In the genomic region with DNA sequence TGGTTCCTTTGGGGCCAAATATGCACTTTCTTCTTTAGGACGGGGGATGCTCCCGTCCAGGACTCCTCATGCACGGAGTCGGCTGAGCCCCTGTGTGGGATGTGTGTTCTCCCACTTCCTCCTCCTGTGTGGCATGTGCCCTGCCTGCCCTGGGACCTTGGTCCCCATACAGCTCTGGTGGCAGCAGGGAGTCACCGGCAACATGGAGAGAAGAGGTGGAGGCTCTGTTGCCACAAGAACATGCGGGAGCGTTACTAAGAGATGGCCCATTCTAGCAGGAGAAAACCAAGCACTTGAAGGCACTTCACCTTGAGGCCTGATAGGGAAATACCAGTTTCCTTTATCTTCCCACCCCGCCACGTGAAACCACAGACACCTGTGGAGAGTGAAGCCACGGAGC, we compare ENCODE assay signal across 19 cellular contexts.
DNase-seq lines count a peak whose midpoint lies in the region; TF ChIP-seq lines count a peak whose summit lies in the region.
"Had no signal": no experiment of that assay in that cellular context is flagged by ENCODE, and none has a peak within 500 bp of the region (broad histone marks: within the 10 kb centered on the region; RNA-seq: fewer than 3 reads in every experiment).

No MANE protein-coding gene starts in this region.

- no peak overlapping the region for H2AFZ ChIP-seq in neural progenitor cell (replicated peaks)

- no peak overlapping the region for H3K9ac ChIP-seq in neural progenitor cell

- peaks cover 10% of the 10 kb centered on the region for H3K27me3 Mint-ChIP-seq in neural progenitor cell (ENCODE audit: insufficient read depth, low read depth)

- DNase-seq in DMS79 treated with DMSO at 0.1 percent for 48 hours (lab: John Stamatoyannopoulos, UW) (peak; percentile 5), DMS79 (lab: John Stamatoyannopoulos, UW) (no peak), SK-N-DZ (ENCODE audit: low spot score) (peak; percentile 96), neural progenitor cell (ENCODE audit: low spot score) (no peak), iPS-NIHi7 (ENCODE audit: extremely low spot score) (no peak)
- no peak for DNase-seq in stimulated activated CD4-positive, alpha-beta T cell treated with anti-CD3 and anti-CD28 coated beads, Interleukin-15, amount 100 ng/mL, for 24 hours
- DNase-seq: 8988T; ACHN; AML-193; BE2C; C1 segment of cervical spinal cord; Calu3; CD4-positive, alpha-beta memory T cell; COR-L47; DND-41; GOT3; HFFc6 had no signal

- H3K4me3 ChIP-seq in neural progenitor cell, result no peak overlapping the region
- H3K4me3 ChIP-seq: A549, HAP-1 had no signal

- H4K20me1 ChIP-seq in neural progenitor cell (ENCODE audit: low read depth), result no peaks in the 10 kb centered on the region

- H3K36me3 ChIP-seq in neural progenitor cell, result no peaks in the 10 kb centered on the region
- H3K36me3 ChIP-seq: BE2C, HAP-1 had no signal

- H3K4me1 ChIP-seq in neural progenitor cell, result peaks cover 13% of the 10 kb centered on the region
- H3K4me1 ChIP-seq: A549, BE2C, HAP-1 had no signal

- H3K36me3 Mint-ChIP-seq in neural progenitor cell, result no peaks in the 10 kb centered on the region
- H3K36me3 Mint-ChIP-seq: CD4-positive, alpha-beta memory T cell had no signal

- H3K4me1 Mint-ChIP-seq in neural progenitor cell, result peaks cover 24% of the 10 kb centered on the region
- H3K4me1 Mint-ChIP-seq: CD4-positive, alpha-beta memory T cell had no signal

- H3K9me3 ChIP-seq in neural progenitor cell (ENCODE audit: low read depth), result no peaks in the 10 kb centered on the region
- H3K9me3 ChIP-seq: A549, BE2C, HAP-1 had no signal

- no peaks in the 10 kb centered on the region for H3K27me3 ChIP-seq in neural progenitor cell

- H3K4me3 Mint-ChIP-seq in neural progenitor cell, result no peak overlapping the region
- H3K4me3 Mint-ChIP-seq: CD4-positive, alpha-beta memory T cell; HFFc6 had no signal

- no peak for TF ChIP-seq CTCF in neural progenitor cell (IDR thresholded peaks at IDR 0.05)

- no peaks in the 10 kb centered on the region for H3F3A ChIP-seq in neural progenitor cell (ENCODE audit: low read depth)

- no peak overlapping the region for H3K27ac ChIP-seq in neural progenitor cell
- H3K27ac ChIP-seq: A549 had no signal

- peak overlapping the region; percentile 46 for H3K27ac Mint-ChIP-seq in neural progenitor cell
- H3K27ac Mint-ChIP-seq: CD4-positive, alpha-beta memory T cell; HFFc6 had no signal

- no peaks in the 10 kb centered on the region for H3K79me2 ChIP-seq in neural progenitor cell (ENCODE audit: low read depth)

- no peak overlapping the region for H3K4me2 ChIP-seq in neural progenitor cell
- H3K4me2 ChIP-seq: A549 had no signal

- H3K9me3 Mint-ChIP-seq in neural progenitor cell, result peaks cover 2% of the 10 kb centered on the region
- H3K9me3 Mint-ChIP-seq: CD4-positive, alpha-beta memory T cell; HFFc6 had no signal

Comparison
In these comparisons a context has a peak if more than half of its experiments do, and no peak if none do; other contexts are left out.
1. DNase-seq: peak in DMS79 treated with DMSO at 0.1 percent for 48 hours (single experiment) and SK-N-DZ (single experiment); none in DMS79 (single experiment), neural progenitor cell (single experiment), stimulated activated CD4-positive, alpha-beta T cell treated with anti-CD3 and anti-CD28 coated beads, Interleukin-15, amount 100 ng/mL, for 24 hours (single experiment) and iPS-NIHi7 (single experiment).